Comparison of ENCODE assay signal across 1 cellular context in genomic region chr1:224448428-224449017, GRCh38.
TF ChIP-seq lines count a peak whose summit lies in the region.

No MANE protein-coding gene starts in this region.

TF ChIP-seq in K562, 482 proteins besides CTCF, POLR2A, EP300 and RAD21 (continued from another document):
- TF ChIP-seq SAP30 (IDR thresholded peaks at IDR 0.05; ENCODE audit: borderline replicate concordance, insufficient read depth, low read depth, low read length, poor library complexity, severe bottlenecking) (no peak), ESRRA (IDR thresholded peaks at IDR 0.05; ENCODE audit: borderline replicate concordance, low read depth) (no peak), YY1 (IDR thresholded peaks at IDR 0.05; ENCODE audit: borderline replicate concordance in 1 of 3, control insufficient read depth in 1 of 3, extremely low read depth in 1 of 3, insufficient read depth in 3 of 3, insufficient read length in 1 of 3, insufficient replicate concordance in 2 of 3, low read depth in 1 of 3, low read length in 2 of 3) (peak in 1 of 3 experiments; percentile 55)
